ENCODE assay signal across 2 cellular contexts in the genomic region with DNA sequence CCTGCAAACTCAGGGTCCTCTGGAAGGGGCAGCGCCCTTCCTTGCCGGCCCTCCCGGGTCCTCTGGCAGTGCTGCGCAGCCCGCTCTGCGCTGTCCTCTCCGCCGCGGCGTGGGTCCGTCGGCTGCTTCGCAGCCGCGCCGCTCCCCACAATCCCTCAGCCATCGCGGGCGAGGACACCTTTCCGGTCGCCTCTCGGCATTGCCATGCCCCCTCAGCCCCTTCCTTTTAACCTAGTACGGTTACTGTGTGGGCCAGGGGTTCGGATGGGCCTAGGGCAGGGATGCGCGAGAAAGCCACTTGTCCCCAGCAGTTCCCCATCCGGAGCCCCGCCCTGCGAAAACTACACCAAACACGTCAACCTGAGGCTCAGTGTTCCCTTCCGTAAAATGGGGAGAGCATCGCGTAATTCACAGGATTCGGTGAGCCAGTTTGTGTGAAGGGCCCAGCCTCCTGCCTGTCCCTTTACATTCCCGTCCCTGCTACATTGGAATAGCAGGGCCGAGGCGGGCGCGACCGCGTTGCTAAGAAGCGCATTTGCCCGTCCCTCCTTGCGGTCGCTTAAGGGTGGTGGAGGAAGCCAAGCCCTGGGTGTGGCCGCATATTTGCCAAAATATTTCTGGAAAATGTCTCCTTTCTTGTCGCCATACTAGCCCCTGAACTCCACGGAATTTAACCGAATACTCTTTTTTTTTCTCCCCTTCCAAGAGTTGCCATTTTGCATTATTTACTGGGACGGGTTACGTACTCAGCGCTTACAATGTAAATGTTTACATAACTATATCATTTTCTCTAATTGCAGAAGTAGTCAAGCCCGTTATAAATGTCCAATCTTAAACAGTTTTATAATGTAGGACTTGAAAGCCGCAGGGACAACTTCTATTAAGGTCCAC.
TF ChIP-seq lines count a peak whose summit lies in the region.

No MANE protein-coding gene starts in this region.

TF ChIP-seq in HEK293, 187 proteins besides CTCF, POLR2A, EP300 and RAD21 (continues in another document):
- no peak for TF ChIP-seq GLIS2 (tag by site-specific recombination; IDR thresholded peaks at IDR 0.05)
- TF ChIP-seq, protein P1, sequence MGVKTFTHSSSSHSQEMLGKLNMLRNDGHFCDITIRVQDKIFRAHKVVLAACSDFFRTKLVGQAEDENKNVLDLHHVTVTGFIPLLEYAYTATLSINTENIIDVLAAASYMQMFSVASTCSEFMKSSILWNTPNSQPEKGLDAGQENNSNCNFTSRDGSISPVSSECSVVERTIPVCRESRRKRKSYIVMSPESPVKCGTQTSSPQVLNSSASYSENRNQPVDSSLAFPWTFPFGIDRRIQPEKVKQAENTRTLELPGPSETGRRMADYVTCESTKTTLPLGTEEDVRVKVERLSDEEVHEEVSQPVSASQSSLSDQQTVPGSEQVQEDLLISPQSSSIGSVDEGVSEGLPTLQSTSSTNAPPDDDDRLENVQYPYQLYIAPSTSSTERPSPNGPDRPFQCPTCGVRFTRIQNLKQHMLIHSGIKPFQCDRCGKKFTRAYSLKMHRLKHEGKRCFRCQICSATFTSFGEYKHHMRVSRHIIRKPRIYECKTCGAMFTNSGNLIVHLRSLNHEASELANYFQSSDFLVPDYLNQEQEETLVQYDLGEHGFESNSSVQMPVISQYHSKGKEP (tag by site-specific recombination; IDR thresholded peaks at IDR 0.05), result no peak
- TF ChIP-seq ZNF610 (tag by site-specific recombination; IDR thresholded peaks at IDR 0.05; ENCODE audit: borderline replicate concordance), result 0 out of 2 replicates have a peak, but pooled peaks have one; percentile 12
- no peak for TF ChIP-seq ZNF433 (tag by site-specific recombination; IDR thresholded peaks at IDR 0.05; ENCODE audit: low read depth)
- TF ChIP-seq MEIS1 (CRISPR knock-in tag; IDR thresholded peaks at IDR 0.05; ENCODE audit: borderline replicate concordance), result no peak
- peak; percentile 32 for TF ChIP-seq SP3 (tag by site-specific recombination; IDR thresholded peaks at IDR 0.05)
- no peak for TF ChIP-seq ZNF221 (tag by site-specific recombination; IDR thresholded peaks at IDR 0.05; ENCODE audit: borderline replicate concordance)
- TF ChIP-seq, protein P2, sequence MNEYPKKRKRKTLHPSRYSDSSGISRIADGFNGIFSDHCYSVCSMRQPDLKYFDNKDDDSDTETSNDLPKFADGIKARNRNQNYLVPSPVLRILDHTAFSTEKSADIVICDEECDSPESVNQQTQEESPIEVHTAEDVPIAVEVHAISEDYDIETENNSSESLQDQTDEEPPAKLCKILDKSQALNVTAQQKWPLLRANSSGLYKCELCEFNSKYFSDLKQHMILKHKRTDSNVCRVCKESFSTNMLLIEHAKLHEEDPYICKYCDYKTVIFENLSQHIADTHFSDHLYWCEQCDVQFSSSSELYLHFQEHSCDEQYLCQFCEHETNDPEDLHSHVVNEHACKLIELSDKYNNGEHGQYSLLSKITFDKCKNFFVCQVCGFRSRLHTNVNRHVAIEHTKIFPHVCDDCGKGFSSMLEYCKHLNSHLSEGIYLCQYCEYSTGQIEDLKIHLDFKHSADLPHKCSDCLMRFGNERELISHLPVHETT (tag by site-specific recombination; IDR thresholded peaks at IDR 0.05), result peak; percentile 84
- TF ChIP-seq, protein P3, sequence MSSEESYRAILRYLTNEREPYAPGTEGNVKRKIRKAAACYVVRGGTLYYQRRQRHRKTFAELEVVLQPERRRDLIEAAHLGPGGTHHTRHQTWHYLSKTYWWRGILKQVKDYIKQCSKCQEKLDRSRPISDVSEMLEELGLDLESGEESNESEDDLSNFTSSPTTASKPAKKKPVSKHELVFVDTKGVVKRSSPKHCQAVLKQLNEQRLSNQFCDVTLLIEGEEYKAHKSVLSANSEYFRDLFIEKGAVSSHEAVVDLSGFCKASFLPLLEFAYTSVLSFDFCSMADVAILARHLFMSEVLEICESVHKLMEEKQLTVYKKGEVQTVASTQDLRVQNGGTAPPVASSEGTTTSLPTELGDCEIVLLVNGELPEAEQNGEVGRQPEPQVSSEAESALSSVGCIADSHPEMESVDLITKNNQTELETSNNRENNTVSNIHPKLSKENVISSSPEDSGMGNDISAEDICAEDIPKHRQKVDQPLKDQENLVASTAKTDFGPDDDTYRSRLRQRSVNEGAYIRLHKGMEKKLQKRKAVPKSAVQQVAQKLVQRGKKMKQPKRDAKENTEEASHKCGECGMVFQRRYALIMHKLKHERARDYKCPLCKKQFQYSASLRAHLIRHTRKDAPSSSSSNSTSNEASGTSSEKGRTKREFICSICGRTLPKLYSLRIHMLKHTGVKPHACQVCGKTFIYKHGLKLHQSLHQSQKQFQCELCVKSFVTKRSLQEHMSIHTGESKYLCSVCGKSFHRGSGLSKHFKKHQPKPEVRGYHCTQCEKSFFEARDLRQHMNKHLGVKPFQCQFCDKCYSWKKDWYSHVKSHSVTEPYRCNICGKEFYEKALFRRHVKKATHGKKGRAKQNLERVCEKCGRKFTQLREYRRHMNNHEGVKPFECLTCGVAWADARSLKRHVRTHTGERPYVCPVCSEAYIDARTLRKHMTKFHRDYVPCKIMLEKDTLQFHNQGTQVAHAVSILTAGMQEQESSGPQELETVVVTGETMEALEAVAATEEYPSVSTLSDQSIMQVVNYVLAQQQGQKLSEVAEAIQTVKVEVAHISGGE (tag by site-specific recombination; conservative IDR thresholded peaks at IDR 0.05; ENCODE audit: low read depth), result no peak
- TF ChIP-seq ZNF23 (tag by site-specific recombination; IDR thresholded peaks at IDR 0.05; ENCODE audit: borderline replicate concordance), result no peak
- TF ChIP-seq ZXDB (tag by site-specific recombination; IDR thresholded peaks at IDR 0.05), result peak; percentile 52; the same call in 1 of the 2 replicates
- TF ChIP-seq, protein P4, sequence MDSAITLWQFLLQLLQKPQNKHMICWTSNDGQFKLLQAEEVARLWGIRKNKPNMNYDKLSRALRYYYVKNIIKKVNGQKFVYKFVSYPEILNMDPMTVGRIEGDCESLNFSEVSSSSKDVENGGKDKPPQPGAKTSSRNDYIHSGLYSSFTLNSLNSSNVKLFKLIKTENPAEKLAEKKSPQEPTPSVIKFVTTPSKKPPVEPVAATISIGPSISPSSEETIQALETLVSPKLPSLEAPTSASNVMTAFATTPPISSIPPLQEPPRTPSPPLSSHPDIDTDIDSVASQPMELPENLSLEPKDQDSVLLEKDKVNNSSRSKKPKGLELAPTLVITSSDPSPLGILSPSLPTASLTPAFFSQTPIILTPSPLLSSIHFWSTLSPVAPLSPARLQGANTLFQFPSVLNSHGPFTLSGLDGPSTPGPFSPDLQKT (IDR thresholded peaks at IDR 0.05; ENCODE audit: borderline replicate concordance, low read depth, low read length), result no peak
- no peak for TF ChIP-seq ZNF747 (tag by site-specific recombination; IDR thresholded peaks at IDR 0.05)
- TF ChIP-seq, protein P5, sequence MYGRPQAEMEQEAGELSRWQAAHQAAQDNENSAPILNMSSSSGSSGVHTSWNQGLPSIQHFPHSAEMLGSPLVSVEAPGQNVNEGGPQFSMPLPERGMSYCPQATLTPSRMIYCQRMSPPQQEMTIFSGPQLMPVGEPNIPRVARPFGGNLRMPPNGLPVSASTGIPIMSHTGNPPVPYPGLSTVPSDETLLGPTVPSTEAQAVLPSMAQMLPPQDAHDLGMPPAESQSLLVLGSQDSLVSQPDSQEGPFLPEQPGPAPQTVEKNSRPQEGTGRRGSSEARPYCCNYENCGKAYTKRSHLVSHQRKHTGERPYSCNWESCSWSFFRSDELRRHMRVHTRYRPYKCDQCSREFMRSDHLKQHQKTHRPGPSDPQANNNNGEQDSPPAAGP (tag by site-specific recombination; IDR thresholded peaks at IDR 0.05), result peak; percentile 81
- peak; percentile 26; the same call in 1 of the 2 replicates for TF ChIP-seq ZNF623 (tag by site-specific recombination; IDR thresholded peaks at IDR 0.05)

TF ChIP-seq in K562, 482 proteins besides CTCF, POLR2A, EP300 and RAD21 (continues in another document):
- TF ChIP-seq CREB1 (IDR thresholded peaks at IDR 0.05), result no peak
- peak; percentile 57; the same call in 1 of the 2 replicates for TF ChIP-seq CREB1 (CRISPR knock-in tag; IDR thresholded peaks at IDR 0.05)
- no peak for TF ChIP-seq HCFC1 (IDR thresholded peaks at IDR 0.05; ENCODE audit: low read depth, low read length)
- TF ChIP-seq, protein P6, sequence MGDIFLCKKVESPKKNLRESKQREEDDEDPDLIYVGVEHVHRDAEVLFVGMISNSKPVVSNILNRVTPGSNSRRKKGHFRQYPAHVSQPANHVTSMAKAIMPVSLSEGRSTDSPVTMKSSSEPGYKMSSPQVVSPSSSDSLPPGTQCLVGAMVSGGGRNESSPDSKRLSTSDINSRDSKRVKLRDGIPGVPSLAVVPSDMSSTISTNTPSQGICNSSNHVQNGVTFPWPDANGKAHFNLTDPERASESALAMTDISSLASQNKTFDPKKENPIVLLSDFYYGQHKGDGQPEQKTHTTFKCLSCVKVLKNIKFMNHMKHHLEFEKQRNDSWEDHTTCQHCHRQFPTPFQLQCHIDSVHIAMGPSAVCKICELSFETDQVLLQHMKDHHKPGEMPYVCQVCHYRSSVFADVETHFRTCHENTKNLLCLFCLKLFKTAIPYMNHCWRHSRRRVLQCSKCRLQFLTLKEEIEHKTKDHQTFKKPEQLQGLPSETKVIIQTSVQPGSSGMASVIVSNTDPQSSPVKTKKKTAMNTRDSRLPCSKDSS (IDR thresholded peaks at IDR 0.05; ENCODE audit: low read depth, partially characterized antibody), result no peak
- peak; percentile 31; the same call in 1 of the 2 replicates for TF ChIP-seq HDAC2 (IDR thresholded peaks at IDR 0.05)
- TF ChIP-seq ZFX (CRISPR knock-in tag; IDR thresholded peaks at IDR 0.05), result no peak
- peak; percentile 97 for TF ChIP-seq BCOR (IDR thresholded peaks at IDR 0.05)
- TF ChIP-seq, protein P7, sequence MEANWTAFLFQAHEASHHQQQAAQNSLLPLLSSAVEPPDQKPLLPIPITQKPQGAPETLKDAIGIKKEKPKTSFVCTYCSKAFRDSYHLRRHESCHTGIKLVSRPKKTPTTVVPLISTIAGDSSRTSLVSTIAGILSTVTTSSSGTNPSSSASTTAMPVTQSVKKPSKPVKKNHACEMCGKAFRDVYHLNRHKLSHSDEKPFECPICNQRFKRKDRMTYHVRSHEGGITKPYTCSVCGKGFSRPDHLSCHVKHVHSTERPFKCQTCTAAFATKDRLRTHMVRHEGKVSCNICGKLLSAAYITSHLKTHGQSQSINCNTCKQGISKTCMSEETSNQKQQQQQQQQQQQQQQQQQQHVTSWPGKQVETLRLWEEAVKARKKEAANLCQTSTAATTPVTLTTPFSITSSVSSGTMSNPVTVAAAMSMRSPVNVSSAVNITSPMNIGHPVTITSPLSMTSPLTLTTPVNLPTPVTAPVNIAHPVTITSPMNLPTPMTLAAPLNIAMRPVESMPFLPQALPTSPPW (CRISPR knock-in tag; IDR thresholded peaks at IDR 0.05), result no peak
- TF ChIP-seq NFE2 (IDR thresholded peaks at IDR 0.05; ENCODE audit: low read depth), result no peak
- 0 out of 2 replicates have a peak, but pooled peaks have one; percentile 5 for TF ChIP-seq NFIC (IDR thresholded peaks at IDR 0.05)
- no peak for TF ChIP-seq SPI1 (IDR thresholded peaks at IDR 0.05; ENCODE audit: borderline replicate concordance, low read depth, low read length)
- TF ChIP-seq ZNF3 (CRISPR knock-in tag; IDR thresholded peaks at IDR 0.05), result no peak
- TF ChIP-seq, protein P8, sequence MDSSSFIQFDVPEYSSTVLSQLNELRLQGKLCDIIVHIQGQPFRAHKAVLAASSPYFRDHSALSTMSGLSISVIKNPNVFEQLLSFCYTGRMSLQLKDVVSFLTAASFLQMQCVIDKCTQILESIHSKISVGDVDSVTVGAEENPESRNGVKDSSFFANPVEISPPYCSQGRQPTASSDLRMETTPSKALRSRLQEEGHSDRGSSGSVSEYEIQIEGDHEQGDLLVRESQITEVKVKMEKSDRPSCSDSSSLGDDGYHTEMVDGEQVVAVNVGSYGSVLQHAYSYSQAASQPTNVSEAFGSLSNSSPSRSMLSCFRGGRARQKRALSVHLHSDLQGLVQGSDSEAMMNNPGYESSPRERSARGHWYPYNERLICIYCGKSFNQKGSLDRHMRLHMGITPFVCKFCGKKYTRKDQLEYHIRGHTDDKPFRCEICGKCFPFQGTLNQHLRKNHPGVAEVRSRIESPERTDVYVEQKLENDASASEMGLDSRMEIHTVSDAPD (CRISPR knock-in tag; IDR thresholded peaks at IDR 0.05), result no peak
- peak; percentile 62; the same call in 1 of the 2 replicates for TF ChIP-seq ESRRA (IDR thresholded peaks at IDR 0.05; ENCODE audit: borderline replicate concordance, low read depth)
- 0 out of 2 replicates have a peak, but pooled peaks have one; percentile 11 for TF ChIP-seq ATF7 (IDR thresholded peaks at IDR 0.05)
- TF ChIP-seq RBM25 (IDR thresholded peaks at IDR 0.05; ENCODE audit: low read depth, low read length, severe bottlenecking), result peak; percentile 91
- TF ChIP-seq CEBPB (tag; IDR thresholded peaks at IDR 0.05), result no peak
- TF ChIP-seq, protein P9, sequence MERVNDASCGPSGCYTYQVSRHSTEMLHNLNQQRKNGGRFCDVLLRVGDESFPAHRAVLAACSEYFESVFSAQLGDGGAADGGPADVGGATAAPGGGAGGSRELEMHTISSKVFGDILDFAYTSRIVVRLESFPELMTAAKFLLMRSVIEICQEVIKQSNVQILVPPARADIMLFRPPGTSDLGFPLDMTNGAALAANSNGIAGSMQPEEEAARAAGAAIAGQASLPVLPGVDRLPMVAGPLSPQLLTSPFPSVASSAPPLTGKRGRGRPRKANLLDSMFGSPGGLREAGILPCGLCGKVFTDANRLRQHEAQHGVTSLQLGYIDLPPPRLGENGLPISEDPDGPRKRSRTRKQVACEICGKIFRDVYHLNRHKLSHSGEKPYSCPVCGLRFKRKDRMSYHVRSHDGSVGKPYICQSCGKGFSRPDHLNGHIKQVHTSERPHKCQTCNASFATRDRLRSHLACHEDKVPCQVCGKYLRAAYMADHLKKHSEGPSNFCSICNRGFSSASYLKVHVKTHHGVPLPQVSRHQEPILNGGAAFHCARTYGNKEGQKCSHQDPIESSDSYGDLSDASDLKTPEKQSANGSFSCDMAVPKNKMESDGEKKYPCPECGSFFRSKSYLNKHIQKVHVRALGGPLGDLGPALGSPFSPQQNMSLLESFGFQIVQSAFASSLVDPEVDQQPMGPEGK (CRISPR knock-in tag; IDR thresholded peaks at IDR 0.05; ENCODE audit: borderline replicate concordance), result no peak
- no peak for TF ChIP-seq CBX8 (IDR thresholded peaks at IDR 0.05; ENCODE audit: borderline replicate concordance, extremely low read depth, low read depth, low read length, poor library complexity, severe bottlenecking)
- TF ChIP-seq CHD4 (IDR thresholded peaks at IDR 0.05; ENCODE audit: insufficient read depth, insufficient replicate concordance, low read depth, low read length, poor library complexity, severe bottlenecking), result peak; percentile 72
- TF ChIP-seq MTA3 (IDR thresholded peaks at IDR 0.05; ENCODE audit: borderline replicate concordance), result no peak; the same call in 1 of the 2 replicates
- no peak for TF ChIP-seq ZNF696 (CRISPR knock-in tag; conservative IDR thresholded peaks at IDR 0.05)
- no peak for TF ChIP-seq ZNF175 (CRISPR knock-in tag; IDR thresholded peaks at IDR 0.05; ENCODE audit: low read depth)
- no peak for TF ChIP-seq ZC3H4 (CRISPR knock-in tag; IDR thresholded peaks at IDR 0.05; ENCODE audit: borderline replicate concordance)
- TF ChIP-seq ZNF586 (CRISPR knock-in tag; conservative IDR thresholded peaks at IDR 0.05), result no peak
- TF ChIP-seq GATAD2A (IDR thresholded peaks at IDR 0.05), result 0 out of 2 replicates have a peak, but pooled peaks have one; percentile 6
- 0 out of 2 replicates have a peak, but pooled peaks have one; percentile 49 for TF ChIP-seq CBFB (CRISPR knock-in tag; IDR thresholded peaks at IDR 0.05)
- TF ChIP-seq KAT8 (IDR thresholded peaks at IDR 0.05; ENCODE audit: low read depth), result no peak
- TF ChIP-seq FOSL1 (tag; conservative IDR thresholded peaks at IDR 0.05), result peak; percentile 16; the same call in 1 of the 2 replicates
- peak in 1 of 3 experiments; percentile 13 for TF ChIP-seq YY1 (IDR thresholded peaks at IDR 0.05; ENCODE audit: borderline replicate concordance in 1 of 3, control insufficient read depth in 1 of 3, extremely low read depth in 1 of 3, insufficient read depth in 3 of 3, insufficient read length in 1 of 3, insufficient replicate concordance in 2 of 3, low read depth in 1 of 3, low read length in 2 of 3)
- no peak for TF ChIP-seq ZNF212 (CRISPR knock-in tag; IDR thresholded peaks at IDR 0.05)
